In the genomic region with DNA sequence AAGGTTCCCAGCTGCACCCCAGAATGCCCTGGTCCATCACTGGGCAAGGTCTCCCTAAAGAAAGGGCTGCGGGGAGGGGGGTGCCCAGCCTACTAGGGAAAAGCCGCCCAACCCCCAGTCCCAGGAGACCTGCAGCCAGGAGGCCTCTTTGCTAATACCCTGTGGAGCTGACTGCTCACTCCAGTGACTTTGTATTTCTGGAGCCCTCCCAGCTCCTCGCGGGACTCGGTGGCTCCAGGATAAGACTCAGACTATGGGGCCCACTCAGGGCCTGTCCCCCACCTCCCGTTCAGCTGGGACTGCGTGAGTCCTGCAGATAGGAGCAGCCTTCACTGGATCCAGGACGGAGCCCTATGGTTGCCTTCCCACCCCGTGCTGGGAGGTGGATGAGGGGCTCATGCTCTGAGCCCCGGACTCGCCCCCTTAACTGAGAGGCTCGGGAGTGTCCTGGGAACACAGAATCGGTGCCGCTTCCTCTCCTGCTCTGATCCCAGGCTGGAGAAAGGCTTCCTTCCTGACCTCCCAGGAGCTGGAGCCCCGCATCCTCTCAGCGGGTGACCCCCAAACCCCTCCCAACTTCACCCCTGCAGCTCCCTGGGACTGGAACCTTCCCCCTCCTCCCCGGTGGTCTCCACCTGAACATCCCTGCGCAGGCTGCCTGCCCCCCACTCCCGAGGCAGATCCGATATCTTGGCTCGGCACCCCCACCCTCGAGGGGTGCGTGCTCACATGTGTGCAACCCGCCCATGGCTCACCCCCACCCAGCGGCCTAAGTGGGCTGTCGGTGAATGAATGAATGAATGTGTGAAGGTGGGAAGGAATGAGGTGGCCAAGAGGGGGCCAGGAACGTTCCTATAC, we compare ENCODE assay signal across 1 cellular context.
TF ChIP-seq lines count a peak whose summit lies in the region.

No MANE protein-coding gene starts in this region.

TF ChIP-seq in IMR-90, 13 proteins besides CTCF, POLR2A, EP300 and RAD21 (continued from another document):
- no peak for TF ChIP-seq NFE2L2 (IDR thresholded peaks at IDR 0.05; ENCODE audit: low read depth, low read length)
- no peak for TF ChIP-seq FOS (IDR thresholded peaks at IDR 0.05; ENCODE audit: low read depth, low read length)
TF ChIP-seq in IMR-90: peak in this region for 0.
